ENCODE assay signal across 7 cellular contexts in genomic region chr16:11328172-11329079, GRCh38. TPM values are rescaled to one million over a fixed set of nuclear protein-coding genes. Genes with fewer than 3 reads are reported as not detected.
A peak's percentile ranks its signal among the peaks of the same experiment; 100 is the strongest.
DNase-seq lines count a peak whose midpoint lies in the region; ATAC-seq lines count a peak whose summit lies in the region.

No MANE protein-coding gene starts in this region.

- no peaks in the 10 kb centered on the region for H3K9me3 ChIP-seq in neuron (ENCODE audit: low read length)

- H3K4me1 ChIP-seq in neuron (ENCODE audit: insufficient read depth, low read length), result peaks cover 15% of the 10 kb centered on the region

- DNase-seq in MV-4-11 (lab: John Stamatoyannopoulos, UW) (peak; percentile 90), fibroblast of gingiva (ENCODE audit: low read depth) (peak; percentile 89), G401 (ENCODE audit: low spot score) (no peak)
- DNase-seq in activated CD8-positive, alpha-beta memory T cell treated with anti-CD3 and anti-CD28 coated beads for 24 hours, result peak; percentile 78

- no peaks in the 10 kb centered on the region for H3K36me3 ChIP-seq in neuron (ENCODE audit: insufficient read depth, low read length)

- no peak overlapping the region for H2AFZ ChIP-seq in neuron (ENCODE audit: low read depth, low read length)

- H3K27me3 ChIP-seq in neuron (ENCODE audit: insufficient read depth, low read length), result no peaks in the 10 kb centered on the region

- peak overlapping the region; percentile 19 for H3K4me3 ChIP-seq in neuron (ENCODE audit: low read length)

- in situ Hi-C loops in G401 (cut with HindIII; ENCODE audit: low sequenced_read_pairs), result no loop called here

- ATAC-seq in GM18508 (IDR thresholded peaks at IDR 0.05; ENCODE audit: insufficient read depth, unreplicated experiment) (peak; percentile 44), HG02588 (IDR thresholded peaks at IDR 0.05; ENCODE audit: unreplicated experiment) (peak; percentile 75)

RNA-seq across cellular contexts. Expression of gene RMI2, which starts 16.8 kb away (rescaled TPM):
- total RNA-seq in G401 (2014; rRNA removed; shearing (Covaris generic)), result 63.3 and 67.3 TPM in 2 replicates

RNA-seq across cellular contexts. Expression of gene PRM1, which starts 47.3 kb away (rescaled TPM):
- not detected in 2 replicates for total RNA-seq in G401 (2014; rRNA removed; shearing (Covaris generic))

RNA-seq across cellular contexts. Expression of gene PRM2, which starts 52.1 kb away (rescaled TPM):
- total RNA-seq in G401 (2014; rRNA removed; shearing (Covaris generic)), result not detected in 2 replicates

RNA-seq across cellular contexts. Expression of gene PRM3, which starts 55.0 kb away (rescaled TPM):
- total RNA-seq in G401 (2014; rRNA removed; shearing (Covaris generic)), result not detected in 2 replicates

RNA-seq across cellular contexts. Expression of gene TNP2, which starts 59.3 kb away (rescaled TPM):
- not detected in 2 replicates for total RNA-seq in G401 (2014; rRNA removed; shearing (Covaris generic))
